Comparison of ENCODE assay signal across 1 cellular context in genomic region chr3:141878812-141879211, GRCh38.
TF ChIP-seq lines count a peak whose summit lies in the region.

No MANE protein-coding gene starts in this region.

TF ChIP-seq in HepG2, 621 proteins besides CTCF, POLR2A, EP300 and RAD21 (continued from another document):
- TF ChIP-seq NBN (conservative IDR thresholded peaks at IDR 0.05) = no peak
- TF ChIP-seq, protein P1, sequence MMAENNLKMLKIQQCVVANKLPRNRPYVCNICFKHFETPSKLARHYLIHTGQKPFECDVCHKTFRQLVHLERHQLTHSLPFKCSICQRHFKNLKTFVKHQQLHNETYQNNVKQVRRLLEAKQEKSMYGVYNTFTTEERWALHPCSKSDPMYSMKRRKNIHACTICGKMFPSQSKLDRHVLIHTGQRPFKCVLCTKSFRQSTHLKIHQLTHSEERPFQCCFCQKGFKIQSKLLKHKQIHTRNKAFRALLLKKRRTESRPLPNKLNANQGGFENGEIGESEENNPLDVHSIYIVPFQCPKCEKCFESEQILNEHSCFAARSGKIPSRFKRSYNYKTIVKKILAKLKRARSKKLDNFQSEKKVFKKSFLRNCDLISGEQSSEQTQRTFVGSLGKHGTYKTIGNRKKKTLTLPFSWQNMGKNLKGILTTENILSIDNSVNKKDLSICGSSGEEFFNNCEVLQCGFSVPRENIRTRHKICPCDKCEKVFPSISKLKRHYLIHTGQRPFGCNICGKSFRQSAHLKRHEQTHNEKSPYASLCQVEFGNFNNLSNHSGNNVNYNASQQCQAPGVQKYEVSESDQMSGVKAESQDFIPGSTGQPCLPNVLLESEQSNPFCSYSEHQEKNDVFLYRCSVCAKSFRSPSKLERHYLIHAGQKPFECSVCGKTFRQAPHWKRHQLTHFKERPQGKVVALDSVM (CRISPR knock-in tag; IDR thresholded peaks at IDR 0.05) = no peak
